Comparison of ENCODE assay signal across 8 cellular contexts in the genomic region with DNA sequence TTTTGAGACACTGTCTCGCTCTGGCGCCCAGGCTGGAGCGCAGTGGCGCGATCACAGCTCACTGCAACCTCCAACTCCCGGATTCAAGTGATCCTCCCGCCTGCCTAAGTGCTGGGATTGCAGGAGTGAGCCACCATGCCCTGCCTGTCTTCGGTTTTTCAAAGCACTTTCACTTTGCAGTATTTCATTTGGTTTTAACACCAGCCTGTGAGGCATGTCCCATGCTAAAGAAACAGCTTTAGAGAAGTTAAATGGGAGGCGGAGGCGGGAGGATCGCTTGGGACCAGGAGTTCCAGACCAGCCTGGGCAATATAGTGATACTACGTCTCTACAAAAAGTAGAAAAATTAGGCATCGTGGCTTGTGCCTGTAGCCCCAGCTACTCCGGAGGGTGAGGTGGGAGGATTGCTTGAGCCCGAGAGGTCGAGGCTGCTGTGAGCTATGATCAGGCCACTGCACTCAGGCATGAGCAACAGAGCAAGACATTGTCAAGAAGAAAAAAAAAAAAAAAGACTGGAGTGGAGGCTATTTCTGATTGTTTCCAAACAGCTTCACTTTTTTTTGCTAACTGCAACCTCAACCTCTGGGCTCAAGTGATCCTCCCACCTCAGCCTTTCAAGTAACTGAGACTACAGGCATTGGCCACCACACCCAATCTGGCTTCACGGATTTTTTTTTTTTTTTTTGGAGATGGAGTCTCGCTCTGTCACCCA. TPM values are rescaled to one million over a fixed set of nuclear protein-coding genes. Genes with fewer than 3 reads are reported as not detected.
A peak's percentile ranks its signal among the peaks of the same experiment; 100 is the strongest.
DNase-seq lines count a peak whose midpoint lies in the region; ATAC-seq, FAIRE-seq and TF ChIP-seq lines count a peak whose summit lies in the region.

No MANE protein-coding gene starts in this region.

- H3K36me3 Mint-ChIP-seq in CD8-positive, alpha-beta memory T cell: peaks cover 4 to 75% (median 5%) of the 10 kb centered on the region in 3 donors
- peaks cover 46% of the 10 kb centered on the region for H3K36me3 Mint-ChIP-seq in brain

- peaks cover 6% of the 10 kb centered on the region for H3K79me1 ChIP-seq in mesendoderm (ENCODE audit: low read length)

- no peak overlapping the region for H2AK5ac ChIP-seq in mesendoderm (ENCODE audit: low read length)

- peak overlapping the region; percentile 99 for H3K9ac ChIP-seq in Loucy (ENCODE audit: low read depth, low read length, poor library complexity, severe bottlenecking)
- peak overlapping the region; percentile 87 for H3K9ac ChIP-seq in mesendoderm (ENCODE audit: low read length)

- WGBS in mesendoderm (ENCODE audit: extremely low coverage, insufficient coverage, low lambda C conversion rate): no CpG with 5 or more reads among the region's 18 CpGs

- H3K27ac ChIP-seq in CD8-positive, alpha-beta memory T cell (ENCODE audit: low read depth, low read length): peak overlapping the region; percentile 93
- no peak overlapping the region for H3K27ac ChIP-seq in mesendoderm (ENCODE audit: low read depth, low read length)

- peak overlapping the region; percentile 82 for H3K4me3 ChIP-seq in CD8-positive, alpha-beta memory T cell (ENCODE audit: low read length)
- H3K4me3 ChIP-seq in Loucy (ENCODE audit: low read length, poor library complexity, severe bottlenecking) (peak overlapping the region; percentile 90), mesendoderm (ENCODE audit: low read length) (no peak overlapping the region)

- FAIRE-seq in HTR-8/SVneo (lab: Jason Lieb, UNC): no peak

- no peaks in the 10 kb centered on the region for H3K9me2 ChIP-seq in Loucy (replicated peaks; ENCODE audit: low read depth, low read length)

- H2BK15ac ChIP-seq in mesendoderm (replicated peaks; ENCODE audit: low read depth): no peak overlapping the region

- H3K9me3 Mint-ChIP-seq in CD8-positive, alpha-beta memory T cell: no peaks in the 10 kb centered on the region
- peaks cover 0 to 2% (median 0%) of the 10 kb centered on the region in 5 experiments for H3K9me3 Mint-ChIP-seq in brain

- peaks cover 0 to 4% of the 10 kb centered on the region in 2 donors for H3K27me3 Mint-ChIP-seq in CD8-positive, alpha-beta memory T cell
- peaks cover 12% of the 10 kb centered on the region for H3K27me3 Mint-ChIP-seq in brain

- peak overlapping the region; percentile 96 to 100 (median 99) for H3K27ac Mint-ChIP-seq in CD8-positive, alpha-beta memory T cell
- H3K27ac Mint-ChIP-seq in brain: peak overlapping the region; percentile 80 to 97 (median 94)

- POLR2A ChIA-PET in CD8-positive, alpha-beta memory T cell (lab: Charles Lee): interaction anchor here (0.6 to 6.0 kb wide), 12 partner anchors 9 to 375 kb away, joined by 3 to 112 read pairs (median 6); a partner anchor contains a TSS

- CTCF ChIA-PET in CD8-positive, alpha-beta memory T cell (lab: Charles Lee): interaction anchor here (0.6 to 5.4 kb wide), 19 partner anchors 8 to 205 kb away, joined by 3 to 52 read pairs (median 4); a partner anchor contains a TSS

- H3K23ac ChIP-seq in mesendoderm (ENCODE audit: low read length): no peak overlapping the region

- peak overlapping the region; percentile 93 to 100 (median 97) for H3K4me3 Mint-ChIP-seq in CD8-positive, alpha-beta memory T cell
- peak overlapping the region; percentile 88 to 97 (median 92) for H3K4me3 Mint-ChIP-seq in brain

- no peak overlapping the region for H4K8ac ChIP-seq in mesendoderm (ENCODE audit: low read depth, low read length)

- H3F3A ChIP-seq in Loucy (ENCODE audit: low read depth): peaks cover 7% of the 10 kb centered on the region; the same call in 1 of the 2 replicates

- H2AFZ ChIP-seq in Loucy (ENCODE audit: low read length): no peak overlapping the region

- H2BK5ac ChIP-seq in mesendoderm (ENCODE audit: low read length): no peak overlapping the region

- H3K4me2 ChIP-seq in Loucy (ENCODE audit: low read depth, low read length, poor library complexity, severe bottlenecking): peak overlapping the region; percentile 93
- peak overlapping the region; percentile 88 for H3K4me2 ChIP-seq in mesendoderm (ENCODE audit: low read length)

- H3K4me1 Mint-ChIP-seq in CD8-positive, alpha-beta memory T cell: peaks cover 47 to 78% (median 62%) of the 10 kb centered on the region in 3 donors
- H3K4me1 Mint-ChIP-seq in brain: peaks cover 62% of the 10 kb centered on the region

- DNase-seq in CD8-positive, alpha-beta memory T cell: peak in 2 of 5 donors; percentile 38 to 40
- DNase-seq in mesendoderm: no peak
- DNase-seq in left lobe of liver (ENCODE audit: low spot score): no peak
- no peak for DNase-seq in HTR-8/SVneo (ENCODE audit: insufficient read length, low spot score)
- DNase-seq in NCI-H1436 (lab: John Stamatoyannopoulos, UW): no peak

- H4K20me1 ChIP-seq in Loucy (ENCODE audit: insufficient read depth, low read length, poor library complexity, severe bottlenecking): peaks cover 71% of the 10 kb centered on the region

- H3K79me2 ChIP-seq in Loucy (ENCODE audit: insufficient read depth, low read length) (peaks cover 90% of the 10 kb centered on the region), mesendoderm (ENCODE audit: control insufficient read depth, insufficient read depth, low read length) (peaks cover 15% of the 10 kb centered on the region)

- TF ChIP-seq CTCF in Loucy (conservative IDR thresholded peaks at IDR 0.05; ENCODE audit: low read length) (no peak), brain (conservative IDR thresholded peaks at IDR 0.05) (no peak)

- no peak overlapping the region for H4K5ac ChIP-seq in mesendoderm (ENCODE audit: low read length)

- no peaks in the 10 kb centered on the region for H3K9me3 ChIP-seq in CD8-positive, alpha-beta memory T cell (ENCODE audit: low read length)
- H3K9me3 ChIP-seq in Loucy (ENCODE audit: insufficient read depth, low read depth, low read length): no peaks in the 10 kb centered on the region

- H3K27me3 ChIP-seq in CD8-positive, alpha-beta memory T cell (ENCODE audit: insufficient read depth, low read length, poor library complexity, severe bottlenecking): no peaks in the 10 kb centered on the region
- H3K27me3 ChIP-seq in Loucy (ENCODE audit: insufficient read depth, low read length, poor library complexity, severe bottlenecking) (no peaks in the 10 kb centered on the region), mesendoderm (ENCODE audit: insufficient read depth, low read length, poor library complexity) (no peaks in the 10 kb centered on the region)

- H3K36me3 ChIP-seq in CD8-positive, alpha-beta memory T cell (ENCODE audit: insufficient read depth, low read length): peaks cover 31% of the 10 kb centered on the region
- H3K36me3 ChIP-seq in Loucy (ENCODE audit: insufficient read depth, low read length) (peaks cover 26% of the 10 kb centered on the region), mesendoderm (ENCODE audit: control insufficient read depth, insufficient read depth, low read length) (peaks cover under 1% of the 10 kb centered on the region)

- peaks cover 63% of the 10 kb centered on the region for H3K4me1 ChIP-seq in CD8-positive, alpha-beta memory T cell (ENCODE audit: insufficient read depth, low read length)
- peaks cover 50% of the 10 kb centered on the region for H3K4me1 ChIP-seq in Loucy (ENCODE audit: insufficient read depth, low read length, poor library complexity, severe bottlenecking)
- peaks cover 2% of the 10 kb centered on the region for H3K4me1 ChIP-seq in mesendoderm (ENCODE audit: control insufficient read depth, low read depth, low read length)

- no peak overlapping the region for H3K4ac ChIP-seq in mesendoderm (ENCODE audit: low read depth, low read length)

- H3K18ac ChIP-seq in mesendoderm (ENCODE audit: low read length): no peak overlapping the region

- no peak overlapping the region for H2BK120ac ChIP-seq in mesendoderm (ENCODE audit: low read depth, low read length)

- peak overlapping the region; percentile 96 for H3K56ac ChIP-seq in mesendoderm (ENCODE audit: low read length)

- no peak for ATAC-seq in left lobe of liver
- no peak for ATAC-seq in GM18858 (IDR thresholded peaks at IDR 0.05; ENCODE audit: unreplicated experiment)

RNA-seq across cellular contexts. Expression of a gene that starts 1.3 kb away (rescaled TPM):
- 10 to 100 TPM; 43.6 to 44.6 TPM for total RNA-seq in CD8-positive, alpha-beta memory T cell
- 152 TPM for polyA plus RNA-seq in CD8-positive, alpha-beta memory T cell
- 46.2 TPM for polyA plus RNA-seq in brain (ENCODE audit: insufficient read depth, low read depth, low replicate concordance)
- 20.6 TPM for polyA plus RNA-seq in mesendoderm (2013, experiment 1 of 2)
- polyA plus RNA-seq in mesendoderm (2013, experiment 2 of 2): 20.7 TPM
- total RNA-seq in left lobe of liver: 17.5 TPM

RNA-seq across cellular contexts. Expression of a gene that starts 1.5 kb away (rescaled TPM):
- 10 to 100 TPM; 62.7 to 66.8 TPM for total RNA-seq in CD8-positive, alpha-beta memory T cell
- polyA plus RNA-seq in CD8-positive, alpha-beta memory T cell: 37.1 TPM
- 29.4 TPM for polyA plus RNA-seq in brain (ENCODE audit: insufficient read depth, low read depth, low replicate concordance)
- 10.8 TPM for polyA plus RNA-seq in mesendoderm (2013, experiment 1 of 2)
- 11.3 TPM for polyA plus RNA-seq in mesendoderm (2013, experiment 2 of 2)
- 11.3 TPM for total RNA-seq in left lobe of liver

RNA-seq across cellular contexts. Expression of a gene that starts 9.2 kb away (rescaled TPM):
- 100 to 1,000 TPM; 626 to 630 TPM for total RNA-seq in CD8-positive, alpha-beta memory T cell
- 111 TPM for polyA plus RNA-seq in CD8-positive, alpha-beta memory T cell
- polyA plus RNA-seq in brain (ENCODE audit: insufficient read depth, low read depth, low replicate concordance): 112 TPM
- polyA plus RNA-seq in mesendoderm (2013, experiment 1 of 2): 501 TPM
- 494 TPM for polyA plus RNA-seq in mesendoderm (2013, experiment 2 of 2)
- total RNA-seq in left lobe of liver: 78.1 TPM

RNA-seq across cellular contexts. Expression of a gene that starts 10.0 kb away (rescaled TPM):
- 10 to 100 TPM; 22.3 to 22.9 TPM for total RNA-seq in CD8-positive, alpha-beta memory T cell
- polyA plus RNA-seq in CD8-positive, alpha-beta memory T cell: 28.4 TPM
- polyA plus RNA-seq in brain (ENCODE audit: insufficient read depth, low read depth, low replicate concordance): 13.7 TPM
- 13.5 TPM for polyA plus RNA-seq in mesendoderm (2013, experiment 1 of 2)
- 14.5 TPM for polyA plus RNA-seq in mesendoderm (2013, experiment 2 of 2)
- total RNA-seq in left lobe of liver: 13.4 TPM

RNA-seq across cellular contexts. Expression of a gene that starts 17.1 kb away (rescaled TPM):
- 10 to 100 TPM; 27.1 to 29.1 TPM for total RNA-seq in CD8-positive, alpha-beta memory T cell
- polyA plus RNA-seq in CD8-positive, alpha-beta memory T cell: 30.6 TPM
- 119 TPM for polyA plus RNA-seq in brain (ENCODE audit: insufficient read depth, low read depth, low replicate concordance)
- 10.2 TPM for polyA plus RNA-seq in mesendoderm (2013, experiment 1 of 2)
- 10.9 TPM for polyA plus RNA-seq in mesendoderm (2013, experiment 2 of 2)
- total RNA-seq in left lobe of liver: 9.3 TPM
